In the genomic region with DNA sequence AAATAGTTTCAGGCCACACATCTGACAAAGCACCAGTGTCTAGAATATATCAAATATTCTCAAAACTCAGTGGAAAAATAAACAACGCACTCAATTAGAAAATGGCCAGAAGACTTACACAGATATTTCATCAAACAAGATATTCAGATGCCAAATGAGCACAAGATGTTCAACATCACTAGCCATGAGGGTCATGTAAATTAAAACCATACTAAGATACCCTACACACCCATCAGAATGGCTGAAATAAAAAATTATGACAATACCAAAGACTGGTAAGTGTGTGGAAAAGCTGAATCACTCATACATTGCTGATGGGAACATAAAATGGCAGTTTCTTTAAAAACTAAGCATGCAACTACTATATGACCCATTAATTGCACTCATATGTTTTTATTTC, we compare ENCODE assay signal across 40 cellular contexts. TPM values are rescaled to one million over a fixed set of nuclear protein-coding genes. Genes with fewer than 3 reads are reported as not detected.
"Had no signal": no experiment of that assay in that cellular context is flagged by ENCODE, and none has a peak within 500 bp of the region (broad histone marks: within the 10 kb centered on the region; RNA-seq: fewer than 3 reads in every experiment).

No MANE protein-coding gene starts in this region.

- H3K4me1 Mint-ChIP-seq: activated B cell treated with CpG ODN at 0.5 μM for 24 hours; activated CD4-positive, alpha-beta T cell treated with anti-CD3 and anti-CD28 coated beads, Interleukin-2, amount 10 ng/mL, durations not matched to agents 24 days and 14 days; activated naive CD4-positive, alpha-beta T cell treated with anti-CD3 and anti-CD28 coated beads, Interleukin-2, amount 10 ng/mL, durations not matched to agents 7 days and 5 days; activated naive CD4-positive, alpha-beta T cell treated with anti-CD3 and anti-CD28 coated beads, Interleukin-2, amount 50 U/mL, for 24 hours; activated naive CD8-positive, alpha-beta T cell treated with anti-CD3 and anti-CD28 coated beads, Interleukin-2, amount 10 ng/mL, durations not matched to agents 7 days and 5 days; activated naive CD8-positive, alpha-beta T cell treated with anti-CD3 and anti-CD28 coated beads, Interleukin-2, amount 50 U/mL, for 24 hours had no signal

- H3K9me3 ChIP-seq: body of pancreas, breast epithelium had no signal

- H3K27ac ChIP-seq: ascending aorta, body of pancreas, brain microvascular endothelial cell, breast epithelium, VCaP had no signal

- H3K9me3 Mint-ChIP-seq: activated naive CD4-positive, alpha-beta T cell treated with anti-CD3 and anti-CD28 coated beads, Interleukin-2, amount 10 ng/mL, durations not matched to agents 7 days and 5 days had no signal

- DNase-seq: activated B cell treated with CpG ODN at 0.5 μM for 24 hours; activated CD4-positive, alpha-beta memory T cell treated with anti-CD3 and anti-CD28 coated beads for 36 hours; activated CD4-positive, alpha-beta T cell treated with anti-CD3 and anti-CD28 coated beads for 4 hours; activated CD4-positive, alpha-beta T cell treated with anti-CD3 and anti-CD28 coated beads, Interleukin-2, amount 10 ng/mL, durations not matched to agents 24 days and 14 days; activated CD4-positive, alpha-beta T cell treated with anti-CD3 and anti-CD28 coated beads, Interleukin-2, amount 50 U/mL, for 1 hour; activated CD4-positive, alpha-beta T cell treated with anti-CD3 and anti-CD28 coated beads, Interleukin-2, amount 50 U/mL, for 4 hours; activated CD4-positive, CD25-positive, alpha-beta regulatory T cell treated with anti-CD3 and anti-CD28 coated beads, Interleukin-2, amount 50 U/mL, for 72 hours; activated CD8-positive, alpha-beta memory T cell treated with anti-CD3 and anti-CD28 coated beads, Interleukin-2, amount 50 U/mL, for 4 hours; activated CD8-positive, alpha-beta T cell treated with anti-CD3 and anti-CD28 coated beads for 36 hours; activated effector memory CD4-positive, alpha-beta T cell treated with Interleukin-2 at 50 U/mL for 16 hours; activated gamma-delta T cell; activated naive CD4-positive, alpha-beta T cell treated with anti-CD3 and anti-CD28 coated beads, Interleukin-2, amount 10 ng/mL, durations not matched to agents 7 days and 5 days; activated naive CD4-positive, alpha-beta T cell treated with Interleukin-2 at 50 U/mL for 16 hours; activated naive CD8-positive, alpha-beta T cell treated with anti-CD3 and anti-CD28 coated beads, Interleukin-2, amount 10 ng/mL, durations not matched to agents 7 days and 5 days; activated naive CD8-positive, alpha-beta T cell treated with anti-CD3 and anti-CD28 coated beads, Interleukin-2, amount 50 U/mL, for 24 hours; activated T-cell treated with anti-CD3 and anti-CD28 coated beads for 4 hours; activated T-cell treated with anti-CD3 and anti-CD28 coated beads, Interleukin-2, amount 50 U/mL, for 1 hour; activated T-cell treated with anti-CD3 and anti-CD28 coated beads, Interleukin-2, amount 50 U/mL, for 4 hours; activated T-cell treated with anti-CD3 and anti-CD28 coated beads, Interleukin-2, amount 50 U/mL, for 72 hours; amygdala; anterior cingulate cortex; body of pancreas; brain microvascular endothelial cell; central memory CD4-positive, alpha-beta T cell; T-helper 1 cell; T-helper 2 cell; T-helper 9 cell had no signal

- ATAC-seq: activated CD8-positive, alpha-beta T cell treated with anti-CD3 and anti-CD28 coated beads for 36 hours; activated naive CD8-positive, alpha-beta T cell treated with anti-CD3 and anti-CD28 coated beads, Interleukin-2, amount 50 U/mL, for 24 hours; activated T-cell treated with anti-CD3 and anti-CD28 coated beads, Interleukin-2, amount 50 U/mL, for 4 hours; activated T-cell treated with anti-CD3 and anti-CD28 coated beads, Interleukin-2, amount 50 U/mL, for 72 hours; body of pancreas had no signal

- H3K4me3 ChIP-seq: ascending aorta, body of pancreas, breast epithelium had no signal

- H3K27me3 ChIP-seq: ascending aorta, body of pancreas, brain microvascular endothelial cell, breast epithelium had no signal

- H3K36me3 ChIP-seq: ascending aorta, brain microvascular endothelial cell, breast epithelium had no signal

- H3K4me1 ChIP-seq: ascending aorta, body of pancreas, breast epithelium had no signal

- H3K4me3 Mint-ChIP-seq: activated B cell treated with CpG ODN at 0.5 μM for 24 hours; activated CD4-positive, alpha-beta memory T cell treated with anti-CD3 and anti-CD28 coated beads for 36 hours; activated CD4-positive, alpha-beta T cell treated with anti-CD3 and anti-CD28 coated beads, Interleukin-2, amount 10 ng/mL, durations not matched to agents 24 days and 14 days; activated CD8-positive, alpha-beta T cell treated with anti-CD3 and anti-CD28 coated beads for 36 hours; activated naive CD4-positive, alpha-beta T cell treated with anti-CD3 and anti-CD28 coated beads, Interleukin-2, amount 10 ng/mL, durations not matched to agents 7 days and 5 days; activated naive CD4-positive, alpha-beta T cell treated with anti-CD3 and anti-CD28 coated beads, Interleukin-2, amount 50 U/mL, for 24 hours; activated naive CD8-positive, alpha-beta T cell; activated naive CD8-positive, alpha-beta T cell treated with anti-CD3 and anti-CD28 coated beads, Interleukin-2, amount 10 ng/mL, durations not matched to agents 7 days and 5 days; activated naive CD8-positive, alpha-beta T cell treated with anti-CD3 and anti-CD28 coated beads, Interleukin-2, amount 50 U/mL, for 24 hours; activated T-cell treated with anti-CD3 and anti-CD28 coated beads, Interleukin-2, amount 50 U/mL, for 4 hours; activated T-cell treated with anti-CD3 and anti-CD28 coated beads, Interleukin-2, amount 50 U/mL, for 72 hours; activated T-helper 1 cell treated with anti-CD3 and anti-CD28 coated beads, Interleukin-12 subunit alpha, Interleukin-12 subunit beta, Interleukin-2, Interleukin-4 antibody, amounts not matched to agents 30 ng/mL and 10 ng/mL and 1 ng/mL, durations not matched to agents 14 hours and 24 hours and 36 hours; T-helper 1 cell treated with Interleukin-12 subunit alpha and Interleukin-12 subunit beta and Interleukin-4 antibody, amounts not matched to agents 30 μg/mL and 1 μg/mL, for 36 hours; T-helper 2 cell treated with Interferon-gamma antibody and Interleukin-4, amounts not matched to agents 5 μg/mL and 100 μg/mL, for 36 hours had no signal

- H3K27ac Mint-ChIP-seq: activated B cell treated with CpG ODN at 0.5 μM for 24 hours; activated CD4-positive, alpha-beta memory T cell treated with anti-CD3 and anti-CD28 coated beads for 36 hours; activated CD4-positive, alpha-beta T cell treated with anti-CD3 and anti-CD28 coated beads, Interleukin-2, amount 10 ng/mL, durations not matched to agents 24 days and 14 days; activated CD8-positive, alpha-beta T cell treated with anti-CD3 and anti-CD28 coated beads for 36 hours; activated naive CD4-positive, alpha-beta T cell treated with anti-CD3 and anti-CD28 coated beads, Interleukin-2, amount 10 ng/mL, durations not matched to agents 7 days and 5 days; activated naive CD4-positive, alpha-beta T cell treated with anti-CD3 and anti-CD28 coated beads, Interleukin-2, amount 50 U/mL, for 24 hours; activated naive CD8-positive, alpha-beta T cell; activated naive CD8-positive, alpha-beta T cell treated with anti-CD3 and anti-CD28 coated beads, Interleukin-2, amount 10 ng/mL, durations not matched to agents 7 days and 5 days; activated naive CD8-positive, alpha-beta T cell treated with anti-CD3 and anti-CD28 coated beads, Interleukin-2, amount 50 U/mL, for 24 hours; activated T-cell treated with anti-CD3 and anti-CD28 coated beads, Interleukin-2, amount 50 U/mL, for 72 hours; activated T-helper 1 cell treated with anti-CD3 and anti-CD28 coated beads, Interleukin-12 subunit alpha, Interleukin-12 subunit beta, Interleukin-2, Interleukin-4 antibody, amounts not matched to agents 30 ng/mL and 10 ng/mL and 1 ng/mL, durations not matched to agents 14 hours and 24 hours and 36 hours; activated T-helper 2 cell treated with anti-CD3 and anti-CD28 coated beads, Interferon-gamma antibody, Interleukin-2, Interleukin-4, amounts not matched to agents 10 μg/mL and 5 μg/mL and 100 μg/mL, durations not matched to agents 14 hours and 24 hours and 36 hours; T-helper 1 cell treated with Interleukin-12 subunit alpha and Interleukin-12 subunit beta and Interleukin-4 antibody, amounts not matched to agents 30 μg/mL and 1 μg/mL, for 36 hours; T-helper 2 cell treated with Interferon-gamma antibody and Interleukin-4, amounts not matched to agents 5 μg/mL and 100 μg/mL, for 36 hours had no signal

- H3K36me3 Mint-ChIP-seq: activated CD4-positive, alpha-beta memory T cell treated with anti-CD3 and anti-CD28 coated beads for 36 hours; activated naive CD4-positive, alpha-beta T cell treated with anti-CD3 and anti-CD28 coated beads, Interleukin-2, amount 10 ng/mL, durations not matched to agents 7 days and 5 days had no signal

RNA-seq across cellular contexts. Expression of a gene that starts 21.7 kb away (rescaled TPM):
- total RNA-seq: activated B cell treated with CpG ODN at 0.5 μM for 24 hours; activated CD4-positive, alpha-beta memory T cell treated with anti-CD3 and anti-CD28 coated beads for 36 hours; activated CD4-positive, alpha-beta T cell treated with anti-CD3 and anti-CD28 coated beads, Interleukin-2, amount 10 ng/mL, durations not matched to agents 24 days and 14 days; activated CD8-positive, alpha-beta memory T cell treated with anti-CD3 and anti-CD28 coated beads for 36 hours; activated T-helper 1 cell treated with anti-CD3 and anti-CD28 coated beads, Interleukin-12 subunit alpha, Interleukin-12 subunit beta, Interleukin-2, Interleukin-4 antibody, amounts not matched to agents 30 ng/mL and 10 ng/mL and 1 ng/mL, durations not matched to agents 14 hours and 24 hours and 36 hours; activated T-helper 2 cell treated with anti-CD3 and anti-CD28 coated beads, Interferon-gamma antibody, Interleukin-2, Interleukin-4, amounts not matched to agents 10 μg/mL and 5 μg/mL and 100 μg/mL, durations not matched to agents 14 hours and 24 hours and 36 hours; ascending aorta; body of pancreas; breast epithelium; cardiac septum; cerebellum had no signal
- polyA plus RNA-seq: adipose tissue had no signal

RNA-seq across cellular contexts. Expression of a gene that starts 24.1 kb away (rescaled TPM):
- total RNA-seq: activated B cell treated with CpG ODN at 0.5 μM for 24 hours; activated CD4-positive, alpha-beta memory T cell treated with anti-CD3 and anti-CD28 coated beads for 36 hours; activated CD4-positive, alpha-beta T cell treated with anti-CD3 and anti-CD28 coated beads, Interleukin-2, amount 10 ng/mL, durations not matched to agents 24 days and 14 days; activated CD8-positive, alpha-beta memory T cell treated with anti-CD3 and anti-CD28 coated beads for 36 hours; activated CD8-positive, alpha-beta T cell treated with anti-CD3 and anti-CD28 coated beads for 36 hours; activated naive CD8-positive, alpha-beta T cell treated with anti-CD3 and anti-CD28 coated beads, Interleukin-2, amount 10 ng/mL, durations not matched to agents 7 days and 5 days; activated T-cell treated with anti-CD3 and anti-CD28 coated beads, Interleukin-2, amount 50 U/mL, for 4 hours; activated T-cell treated with anti-CD3 and anti-CD28 coated beads, Interleukin-2, amount 50 U/mL, for 72 hours; activated T-helper 1 cell treated with anti-CD3 and anti-CD28 coated beads, Interleukin-12 subunit alpha, Interleukin-12 subunit beta, Interleukin-2, Interleukin-4 antibody, amounts not matched to agents 30 ng/mL and 10 ng/mL and 1 ng/mL, durations not matched to agents 14 hours and 24 hours and 36 hours; activated T-helper 2 cell treated with anti-CD3 and anti-CD28 coated beads, Interferon-gamma antibody, Interleukin-2, Interleukin-4, amounts not matched to agents 10 μg/mL and 5 μg/mL and 100 μg/mL, durations not matched to agents 14 hours and 24 hours and 36 hours; ascending aorta; body of pancreas; breast epithelium; cardiac septum; cerebellum had no signal
- polyA plus RNA-seq: adipose tissue had no signal

RNA-seq across cellular contexts. Expression of a gene that starts 50.0 kb away (rescaled TPM):
- total RNA-seq: activated B cell treated with CpG ODN at 0.5 μM for 24 hours had no signal
